ENCODE assay signal across 1 cellular context in genomic region chr10:133358162-133358919, GRCh38.
TF ChIP-seq lines count a peak whose summit lies in the region.

No MANE protein-coding gene starts in this region.

TF ChIP-seq in liver, 16 proteins besides CTCF, POLR2A, EP300 and RAD21 (continued from another document):
- TF ChIP-seq, protein P1, sequence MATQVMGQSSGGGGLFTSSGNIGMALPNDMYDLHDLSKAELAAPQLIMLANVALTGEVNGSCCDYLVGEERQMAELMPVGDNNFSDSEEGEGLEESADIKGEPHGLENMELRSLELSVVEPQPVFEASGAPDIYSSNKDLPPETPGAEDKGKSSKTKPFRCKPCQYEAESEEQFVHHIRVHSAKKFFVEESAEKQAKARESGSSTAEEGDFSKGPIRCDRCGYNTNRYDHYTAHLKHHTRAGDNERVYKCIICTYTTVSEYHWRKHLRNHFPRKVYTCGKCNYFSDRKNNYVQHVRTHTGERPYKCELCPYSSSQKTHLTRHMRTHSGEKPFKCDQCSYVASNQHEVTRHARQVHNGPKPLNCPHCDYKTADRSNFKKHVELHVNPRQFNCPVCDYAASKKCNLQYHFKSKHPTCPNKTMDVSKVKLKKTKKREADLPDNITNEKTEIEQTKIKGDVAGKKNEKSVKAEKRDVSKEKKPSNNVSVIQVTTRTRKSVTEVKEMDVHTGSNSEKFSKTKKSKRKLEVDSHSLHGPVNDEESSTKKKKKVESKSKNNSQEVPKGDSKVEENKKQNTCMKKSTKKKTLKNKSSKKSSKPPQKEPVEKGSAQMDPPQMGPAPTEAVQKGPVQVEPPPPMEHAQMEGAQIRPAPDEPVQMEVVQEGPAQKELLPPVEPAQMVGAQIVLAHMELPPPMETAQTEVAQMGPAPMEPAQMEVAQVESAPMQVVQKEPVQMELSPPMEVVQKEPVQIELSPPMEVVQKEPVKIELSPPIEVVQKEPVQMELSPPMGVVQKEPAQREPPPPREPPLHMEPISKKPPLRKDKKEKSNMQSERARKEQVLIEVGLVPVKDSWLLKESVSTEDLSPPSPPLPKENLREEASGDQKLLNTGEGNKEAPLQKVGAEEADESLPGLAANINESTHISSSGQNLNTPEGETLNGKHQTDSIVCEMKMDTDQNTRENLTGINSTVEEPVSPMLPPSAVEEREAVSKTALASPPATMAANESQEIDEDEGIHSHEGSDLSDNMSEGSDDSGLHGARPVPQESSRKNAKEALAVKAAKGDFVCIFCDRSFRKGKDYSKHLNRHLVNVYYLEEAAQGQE (IDR thresholded peaks at IDR 0.05), result no peak
- TF ChIP-seq HNF4A (conservative IDR thresholded peaks at IDR 0.05), result peak; percentile 57 to 72
- peak; percentile 68 to 82 for TF ChIP-seq RXRA (IDR thresholded peaks at IDR 0.05)
